24 cellular contexts compared by ENCODE assay signal in the genomic region with DNA sequence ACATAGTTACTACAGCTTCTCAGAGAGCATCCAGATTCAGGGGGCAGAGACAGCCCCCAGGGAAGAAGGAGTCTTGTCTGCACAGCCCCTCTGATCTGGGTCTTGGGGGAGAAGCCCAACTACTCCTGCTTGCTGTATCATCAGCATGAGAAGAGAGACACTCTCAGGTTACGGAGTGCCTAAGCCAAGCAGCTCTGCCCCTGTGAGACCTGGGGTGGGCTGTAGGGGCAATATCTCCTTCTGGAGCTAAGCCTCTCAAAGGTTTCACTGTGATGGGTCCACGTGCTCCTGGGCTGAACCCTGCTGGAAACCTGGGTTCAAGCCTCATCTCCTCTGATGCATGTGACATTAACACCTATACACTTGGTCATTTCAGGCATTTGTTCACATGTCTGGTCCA.
DNase-seq lines count a peak whose midpoint lies in the region; ATAC-seq, FAIRE-seq and TF ChIP-seq lines count a peak whose summit lies in the region.
"Had no signal": no experiment of that assay in that cellular context is flagged by ENCODE, and none has a peak within 500 bp of the region (broad histone marks: within the 10 kb centered on the region; RNA-seq: fewer than 3 reads in every experiment).

No MANE protein-coding gene starts in this region.

- peak overlapping the region; percentile 43 for H3K27ac Mint-ChIP-seq in astrocyte (ENCODE audit: unreplicated experiment)

- no peaks in the 10 kb centered on the region for H3K27me3 ChIP-seq in HUES48 (ENCODE audit: control insufficient read depth, insufficient read depth, low read length)
- no peaks in the 10 kb centered on the region for H3K27me3 ChIP-seq in astrocyte (ENCODE audit: insufficient read depth, low read length)
- no peaks in the 10 kb centered on the region for H3K27me3 ChIP-seq in iPS-20b (ENCODE audit: insufficient read depth, low read length)

- H3K9ac ChIP-seq in HUES48 (ENCODE audit: low read depth, low read length), result peak overlapping the region; percentile 32; the same call in 1 of the 2 replicates
- no peak overlapping the region for H3K9ac ChIP-seq in astrocyte (ENCODE audit: low read length)
- H3K9ac ChIP-seq in iPS-20b (ENCODE audit: low read depth, low read length), result peak overlapping the region; percentile 33; the same call in 1 of the 2 replicates
- H3K9ac ChIP-seq: SK-N-SH had no signal

- DNase-seq in ELF-1 (ENCODE audit: low read depth, low spot score), result peak; percentile 12
- no peak for DNase-seq in astrocyte (ENCODE audit: low read depth)
- no peak for DNase-seq in COLO829 (ENCODE audit: low spot score)
- DNase-seq in mucosa of gallbladder (ENCODE audit: low spot score), result no peak
- DNase-seq: 8988T, ACHN, DMS153, DND-41, HCEC 1CT, Kasumi-1, NCI-H1092 treated with DMSO at 0.1 percent for 48 hours, NCI-H1436, NCI-H187, NCI-H2171 treated with DMSO at 0.1 percent for 48 hours, NCI-H774, PC-3, SK-N-SH, SW 1271 had no signal

- H3K9me3 Mint-ChIP-seq in astrocyte (ENCODE audit: unreplicated experiment), result peaks cover 5% of the 10 kb centered on the region

- no peak for TF ChIP-seq CTCF in astrocyte (IDR thresholded peaks at IDR 0.05; ENCODE audit: insufficient read depth, low read depth, low read length)

- H3K36me3 ChIP-seq in HUES48 (ENCODE audit: control insufficient read depth, insufficient read depth, low read length) (no peaks in the 10 kb centered on the region), astrocyte (ENCODE audit: insufficient read depth, low read length) (no peaks in the 10 kb centered on the region), iPS-20b (ENCODE audit: insufficient read depth, low read depth, low read length) (no peaks in the 10 kb centered on the region)

- ATAC-seq in HG03108 (IDR thresholded peaks at IDR 0.05; ENCODE audit: unreplicated experiment) (no peak), HG03139 (IDR thresholded peaks at IDR 0.05; ENCODE audit: unreplicated experiment) (no peak)
- ATAC-seq: K562, PC-3 had no signal

- H3K4me3 Mint-ChIP-seq in astrocyte (ENCODE audit: unreplicated experiment), result no peak overlapping the region

- H3K4me3 ChIP-seq in HUES48 (ENCODE audit: low read depth, low read length), result no peak overlapping the region
- no peak overlapping the region for H3K4me3 ChIP-seq in astrocyte (ENCODE audit: insufficient read depth, low read depth, low read length)
- peak overlapping the region; percentile 34; the same call in 1 of the 2 replicates for H3K4me3 ChIP-seq in iPS-20b (ENCODE audit: low read length)
- H3K4me3 ChIP-seq: K562 had no signal

- peaks cover 20% of the 10 kb centered on the region for H3K4me1 Mint-ChIP-seq in astrocyte (ENCODE audit: low read depth, unreplicated experiment)

- H3K9me3 ChIP-seq in HUES48 (ENCODE audit: control insufficient read depth, insufficient read depth, low read length) (no peaks in the 10 kb centered on the region), astrocyte (ENCODE audit: insufficient read depth, low read depth, low read length) (no peaks in the 10 kb centered on the region), iPS-20b (ENCODE audit: insufficient read depth, low read depth, low read length) (no peaks in the 10 kb centered on the region; the same call in 1 of the 2 replicates)
- H3K9me3 ChIP-seq: SK-N-SH had no signal

- H3K4me1 ChIP-seq in HUES48 (ENCODE audit: control insufficient read depth, insufficient read depth, low read length), result peaks cover 33% of the 10 kb centered on the region
- H3K4me1 ChIP-seq in astrocyte (ENCODE audit: insufficient read depth, low read length), result peaks cover 18% of the 10 kb centered on the region
- H3K4me1 ChIP-seq in iPS-20b (ENCODE audit: insufficient read depth, low read length), result peaks cover 16% of the 10 kb centered on the region; the same call in 1 of the 2 replicates

- H4K20me1 ChIP-seq in astrocyte (ENCODE audit: insufficient read depth, low read length), result no peaks in the 10 kb centered on the region

- no peak for FAIRE-seq in astrocyte (lab: Jason Lieb, UNC)
- FAIRE-seq: GM19239, K562 had no signal

- H3K79me2 ChIP-seq in astrocyte (ENCODE audit: insufficient read depth, low read length), result no peaks in the 10 kb centered on the region

- H3K27me3 Mint-ChIP-seq in astrocyte (ENCODE audit: low read depth, unreplicated experiment), result no peaks in the 10 kb centered on the region

- H3K27ac ChIP-seq in HUES48 (ENCODE audit: low read depth, low read length) (peak overlapping the region; percentile 89), astrocyte (ENCODE audit: low read depth, low read length) (no peak overlapping the region), iPS-20b (ENCODE audit: low read length) (peak overlapping the region; percentile 28)

- no peak overlapping the region for H3K4me2 ChIP-seq in astrocyte (ENCODE audit: low read length)
- H3K4me2 ChIP-seq: SK-N-SH had no signal

- H3K36me3 Mint-ChIP-seq in astrocyte (ENCODE audit: low read depth, unreplicated experiment), result peaks cover 3% of the 10 kb centered on the region

- no peak overlapping the region for H2AFZ ChIP-seq in astrocyte (ENCODE audit: low read depth, low read length)
